ENCODE assay signal across 18 cellular contexts in genomic region chr11:83317757-83318548, GRCh38. TPM values are rescaled to one million over a fixed set of nuclear protein-coding genes. Genes with fewer than 3 reads are reported as not detected.
DNase-seq lines count a peak whose midpoint lies in the region; ATAC-seq and TF ChIP-seq lines count a peak whose summit lies in the region.
"Had no signal": no experiment of that assay in that cellular context is flagged by ENCODE, and none has a peak within 500 bp of the region (broad histone marks: within the 10 kb centered on the region; RNA-seq: fewer than 3 reads in every experiment).

No MANE protein-coding gene starts in this region.

- TF ChIP-seq CTCF in GM13977 (IDR thresholded peaks at IDR 0.05; ENCODE audit: extremely low read depth, insufficient read depth, missing control alignments) (no peak), RWPE2 (IDR thresholded peaks at IDR 0.05; ENCODE audit: poor library complexity, severe bottlenecking) (no peak), foreskin keratinocyte (conservative IDR thresholded peaks at IDR 0.05) (no peak)

- peak; percentile 41; the same call in 1 of the 3 replicates for ATAC-seq in RWPE2 (ENCODE audit: low read depth)
- peak; percentile 85 for ATAC-seq in foreskin keratinocyte
- ATAC-seq in left lobe of liver, result no peak
- ATAC-seq: SK-N-SH treated with all-trans-retinoic acid at 6 μM for 48 hours had no signal

- H3K4me1 ChIP-seq in RWPE2 (ENCODE audit: insufficient read depth, poor library complexity, severe bottlenecking) (no peaks in the 10 kb centered on the region), foreskin keratinocyte (peaks cover 3% of the 10 kb centered on the region)
- H3K4me1 ChIP-seq: A549 had no signal

- no peak overlapping the region for H3K4me3 ChIP-seq in RWPE2 (ENCODE audit: severe bottlenecking)
- H3K4me3 ChIP-seq: A549 had no signal

- no peaks in the 10 kb centered on the region for H3K36me3 ChIP-seq in RWPE2 (ENCODE audit: low read depth)

- H3K27me3 ChIP-seq in RWPE2 (ENCODE audit: insufficient read depth, poor library complexity, severe bottlenecking), result peaks cover 3% of the 10 kb centered on the region
- H3K27me3 ChIP-seq in foreskin keratinocyte, result peaks cover 3% of the 10 kb centered on the region

- H3K27ac ChIP-seq in RWPE2 (ENCODE audit: poor library complexity, severe bottlenecking) (no peak overlapping the region), foreskin keratinocyte (peak overlapping the region; percentile 50)
- H3K27ac ChIP-seq: A549 had no signal

- DNase-seq in 8988T (peak; percentile 18), GM13977 (ENCODE audit: low spot score) (peak; percentile 14), RWPE2 (ENCODE audit: low spot score) (no peak), foreskin keratinocyte (peak; percentile 16 to 61), epidermal melanocyte (ENCODE audit: insufficient read length, low spot score) (no peak), left lobe of liver (ENCODE audit: low spot score) (no peak), kidney glomerular epithelial cell (lab: John Stamatoyannopoulos, UW) (no peak), hippocampal formation (lab: John Stamatoyannopoulos, UW) (no peak)
- DNase-seq: DMS53, GF-D8, HFFc6, NCI-H1417, NCI-H1694 treated with DMSO at 0.1 percent for 48 hours, NCI-H2081 treated with DMSO at 0.1 percent for 48 hours, NCI-H2171 treated with DMSO at 0.1 percent for 48 hours, NCI-H526 had no signal

- in situ Hi-C loops in GM13977 (cut with MboI; ENCODE audit: low pct_unique_long_range_greater_than_20kb, low sequenced_read_pairs, unreplicated experiment), result no loop called here

- no peaks in the 10 kb centered on the region for H3K9me3 ChIP-seq in RWPE2 (ENCODE audit: severe bottlenecking)
- H3K9me3 ChIP-seq: A549 had no signal

RNA-seq across cellular contexts. Expression of gene CCDC90B, which starts 31.8 kb away (rescaled TPM):
- total RNA-seq in foreskin keratinocyte (52.5 and 53.4 TPM in 2 replicates), left lobe of liver (14.5 TPM)
- 41.8 and 45.9 TPM in 2 replicates for polyA plus RNA-seq in foreskin keratinocyte

Comparison
In these comparisons a context has a peak if more than half of its experiments do, and no peak if none do; other contexts are left out.
1. DNase-seq: peak in 8988T (single experiment), GM13977 (single experiment) and foreskin keratinocyte (2 of 2); none in RWPE2 (single experiment), epidermal melanocyte (single experiment), left lobe of liver (single experiment), kidney glomerular epithelial cell (single experiment) and hippocampal formation (0 of 2).